In the genomic region with DNA sequence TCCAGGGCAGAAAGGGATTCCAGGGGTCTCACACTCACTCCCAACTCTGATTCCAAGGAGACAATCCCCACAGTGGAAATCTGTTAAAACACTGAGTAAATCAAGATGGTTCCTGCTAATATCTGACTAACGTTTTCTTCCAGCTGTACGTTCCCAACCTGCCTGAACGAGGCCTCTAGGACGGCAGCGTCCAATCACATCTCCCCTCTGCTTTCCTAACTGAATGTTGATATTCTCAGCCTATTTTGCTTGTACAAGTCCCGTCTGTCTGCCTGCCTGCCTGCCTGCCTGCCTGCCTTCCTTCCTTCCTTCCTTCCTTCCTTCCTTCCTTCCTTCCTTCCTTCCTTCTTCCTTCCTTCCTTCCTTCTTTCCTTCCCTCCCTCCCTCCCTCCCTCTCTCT, we compare ENCODE assay signal across 1 cellular context. TPM values are rescaled to one million over a fixed set of nuclear protein-coding genes. Genes with fewer than 3 reads are reported as not detected.
"Had no signal": no experiment of that assay in that cellular context is flagged by ENCODE, and none has a peak within 500 bp of the region (broad histone marks: within the 10 kb centered on the region; RNA-seq: fewer than 3 reads in every experiment).

No MANE protein-coding gene starts in this region.

RNA-seq across cellular contexts. Expression of gene TUBA8, which starts 46.9 kb away (rescaled TPM):
- total RNA-seq: MCF 10A had no signal
